In genomic region chr2:215141706-215142105, GRCh38 we compare ENCODE assay signal across 22 cellular contexts. TPM values are rescaled to one million over a fixed set of nuclear protein-coding genes. Genes with fewer than 3 reads are reported as not detected.
A peak's percentile ranks its signal among the peaks of the same experiment; 100 is the strongest.
DNase-seq lines count a peak whose midpoint lies in the region; ATAC-seq, FAIRE-seq and TF ChIP-seq lines count a peak whose summit lies in the region.
"Had no signal": no experiment of that assay in that cellular context is flagged by ENCODE, and none has a peak within 500 bp of the region (broad histone marks: within the 10 kb centered on the region; RNA-seq: fewer than 3 reads in every experiment).

No MANE protein-coding gene starts in this region.

- H3K36me3 ChIP-seq in GM12878 (ENCODE audit: control insufficient read depth in 2 of 2, insufficient read depth in 2 of 2, low read length in 1 of 2), result no peaks in the 10 kb centered on the region
- H3K36me3 ChIP-seq in keratinocyte (ENCODE audit: control insufficient read depth in 2 of 2, extremely low read depth in 1 of 2, insufficient read depth in 2 of 2, low read length in 2 of 2), result no peaks in the 10 kb centered on the region
- no peaks in the 10 kb centered on the region for H3K36me3 ChIP-seq in upper lobe of left lung
- H3K36me3 ChIP-seq: BLaER1 had no signal

- no peaks in the 10 kb centered on the region for H4K20me1 ChIP-seq in GM12878 (ENCODE audit: control insufficient read depth, insufficient read depth)
- H4K20me1 ChIP-seq in keratinocyte (ENCODE audit: control insufficient read depth, extremely low read depth, insufficient read depth, low read length), result no peaks in the 10 kb centered on the region
- H4K20me1 ChIP-seq: BLaER1 had no signal

- H3K4me3 ChIP-seq in GM12878, result no peak overlapping the region
- H3K4me3 ChIP-seq in keratinocyte (ENCODE audit: control insufficient read depth in 2 of 3, extremely low read depth in 1 of 3, insufficient read depth in 2 of 3, low read depth in 1 of 3, low read length in 3 of 3), result no peak overlapping the region
- no peak overlapping the region for H3K4me3 ChIP-seq in upper lobe of left lung
- H3K4me3 ChIP-seq: BLaER1, GM23338 had no signal

- no peaks in the 10 kb centered on the region for H3K9me1 ChIP-seq in keratinocyte (ENCODE audit: control insufficient read depth, extremely low read depth, insufficient read depth, low read length)

- RAD21 ChIA-PET in GM12878 (lab: Charles Lee; ENCODE audit: unreplicated experiment), result no interaction called here

- peak; percentile 30 for DNase-seq in ELR (ENCODE audit: low read depth)
- DNase-seq in GM12878 (ENCODE audit: low read depth, low spot score), result no peak
- DNase-seq in epithelial cell of prostate (ENCODE audit: low read depth, low spot score), result no peak
- DNase-seq in keratinocyte (ENCODE audit: low read depth, low spot score), result no peak
- no peak for DNase-seq in upper lobe of left lung
- DNase-seq in SHP77 treated with DMSO at 0.1 percent for 48 hours (lab: John Stamatoyannopoulos, UW), result no peak
- no peak for DNase-seq in iPS-NIHi11 (ENCODE audit: low spot score)
- DNase-seq: 8988T; CD4-positive, alpha-beta memory T cell; DMS153; DMS79; GF-D8; HFFc6 had no signal

- no peak for TF ChIP-seq RAD21 in GM12878 (IDR thresholded peaks at IDR 0.05; ENCODE audit: insufficient read depth, low read depth, low read length)

- H3K27me3 ChIP-seq in GM12878 (replicated peaks in 1 of 2; ENCODE audit: control insufficient read depth in 2 of 2, insufficient read depth in 2 of 2, low read length in 1 of 2) (no peaks in the 10 kb centered on the region), keratinocyte (ENCODE audit: control insufficient read depth, extremely low read depth, insufficient read depth, low read length) (no peaks in the 10 kb centered on the region), upper lobe of left lung (no peaks in the 10 kb centered on the region)
- H3K27me3 ChIP-seq: BLaER1 had no signal

- ATAC-seq in GM12878, result no peak
- no peak for ATAC-seq in upper lobe of left lung (ENCODE audit: low FRiP score in 2 of 2)
- ATAC-seq: GM23338, HCT116 had no signal

- 95% methylated on average over 2 of the region's 2 CpGs for WGBS in GM12878 (ENCODE audit: insufficient coverage, insufficient replicate concordance, low lambda C conversion rate, missing lambda C conversion rate)
- 92 to 93% methylated on average over 2 of the region's 2 CpGs for WGBS in upper lobe of left lung, 2 donors

- FAIRE-seq in GM12878 (lab: Jason Lieb, UNC) (no peak), keratinocyte (lab: Jason Lieb, UNC) (no peak)
- FAIRE-seq: GM19239, H54, HTR-8/SVneo had no signal

- dilution Hi-C loops in keratinocyte (cut with MboI; ENCODE audit: extremely low pct_ligation_motif_present, low sequenced_read_pairs), result no loop called here

- TF ChIP-seq POLR2A in GM12878 (IDR thresholded peaks at IDR 0.05; ENCODE audit: low read depth, low read length) (no peak), upper lobe of left lung (IDR thresholded peaks at IDR 0.05) (no peak)

- H3K9ac ChIP-seq in GM12878 (ENCODE audit: control insufficient read depth, insufficient read depth, low read length) (no peak overlapping the region), keratinocyte (ENCODE audit: control insufficient read depth, extremely low read depth, insufficient read depth, low read length) (no peak overlapping the region)
- H3K9ac ChIP-seq: BLaER1 had no signal

- no peaks in the 10 kb centered on the region; the same call in 1 of the 3 replicates for H3K9me3 ChIP-seq in GM12878 (replicated peaks; ENCODE audit: control insufficient read depth, insufficient read depth, low read length)
- H3K9me3 ChIP-seq in keratinocyte (ENCODE audit: control insufficient read depth, low read depth, low read length), result no peaks in the 10 kb centered on the region
- H3K9me3 ChIP-seq in upper lobe of left lung, result no peaks in the 10 kb centered on the region
- H3K9me3 ChIP-seq: BLaER1 had no signal

- SMC1A ChIA-PET in GM12878 (lab: Charles Lee; ENCODE audit: uncharacterized antibody, unreplicated experiment), result interaction anchor here (0.7 to 1.7 kb wide), 4 partner anchors 8 to 1207 kb away, joined by 3 to 6 read pairs (median 4); no protein-coding TSS in a partner anchor

- TF ChIP-seq EP300 in GM12878 (IDR thresholded peaks at IDR 0.05; ENCODE audit: borderline replicate concordance in 1 of 2, control insufficient read depth in 1 of 2, low read depth in 2 of 2, low read length in 2 of 2) (no peak), upper lobe of left lung (IDR thresholded peaks at IDR 0.05) (no peak)

- in situ Hi-C loops in GM12878 (cut with MboI), result no loop called here

- H3K4me2 ChIP-seq in GM12878 (ENCODE audit: control insufficient read depth, insufficient read depth) (no peak overlapping the region), keratinocyte (ENCODE audit: control insufficient read depth, extremely low read depth, insufficient read depth, low read depth, low read length) (no peak overlapping the region)
- H3K4me2 ChIP-seq: BLaER1, GM23338 had no signal

- intact Hi-C loops in GM12878 (cut with micrococcal nuclease; ENCODE audit: unreplicated experiment), result no loop called here

- H3K4me1 ChIP-seq in GM12878 (ENCODE audit: control insufficient read depth, insufficient read depth, low read length) (peaks cover 17% of the 10 kb centered on the region), keratinocyte (ENCODE audit: control insufficient read depth, extremely low read depth, insufficient read depth, low read length) (peaks cover 40% of the 10 kb centered on the region), upper lobe of left lung (peaks cover 0 to 5% (median 2%) of the 10 kb centered on the region in 4 donors)
- H3K4me1 ChIP-seq: BLaER1 had no signal

- H3K79me2 ChIP-seq in GM12878 (ENCODE audit: control insufficient read depth, insufficient read depth, low read length) (no peaks in the 10 kb centered on the region), keratinocyte (ENCODE audit: control insufficient read depth, insufficient read depth, low read length) (no peaks in the 10 kb centered on the region)

- no TSS peak for BruUV-seq in GM12878 (replicated peaks; lab: Mats Ljungman, UMichigan)

- H2AFZ ChIP-seq in GM12878 (ENCODE audit: control insufficient read depth, low read depth, low read length), result no peak overlapping the region
- H2AFZ ChIP-seq in keratinocyte (ENCODE audit: control insufficient read depth, low read length), result no peak overlapping the region
- H2AFZ ChIP-seq: GM23338 had no signal

- POLR2A ChIA-PET in GM12878 (lab: Charles Lee), result no interaction called here

- TF ChIP-seq CTCF in GM12878 (IDR thresholded peaks at IDR 0.05 in 2 of 3, conservative IDR thresholded peaks at IDR 0.05 in 1 of 3; ENCODE audit: control insufficient read depth in 2 of 3, extremely low read depth in 1 of 3, insufficient read depth in 1 of 3, low read depth in 3 of 3, low read length in 3 of 3) (no peak), keratinocyte (optimal IDR thresholded peaks at IDR 0.05 in 1 of 3, IDR thresholded peaks at IDR 0.05 in 1 of 3, conservative IDR thresholded peaks at IDR 0.05 in 1 of 3; ENCODE audit: extremely low read depth in 1 of 3, insufficient read depth in 2 of 3, low read length in 3 of 3) (no peak), upper lobe of left lung (IDR thresholded peaks at IDR 0.05) (no peak)

- CTCF ChIA-PET in GM12878 (lab: Yijun Ruan, JAX), result interaction anchor here (0.6 to 1.4 kb wide), 5 partner anchors 17 to 1547 kb away, joined by 3 to 4 read pairs (median 3); no protein-coding TSS in a partner anchor

- H3K27ac ChIP-seq in GM12878 (ENCODE audit: control insufficient read depth, insufficient read depth) (0 out of 2 replicates have a peak overlapping the region, but pooled peaks have one; percentile 0), epithelial cell of prostate (peak overlapping the region; percentile 99), keratinocyte (ENCODE audit: control insufficient read depth, insufficient read depth, low read length) (peak overlapping the region; percentile 86), upper lobe of left lung (no peak overlapping the region)
- H3K27ac ChIP-seq: BLaER1 had no signal

TF ChIP-seq in GM12878, 131 proteins besides CTCF, POLR2A, EP300 and RAD21 (continues in another document):
- no peak for TF ChIP-seq TCF7 (IDR thresholded peaks at IDR 0.05; ENCODE audit: borderline replicate concordance)
- no peak for TF ChIP-seq KLF5 (IDR thresholded peaks at IDR 0.05; ENCODE audit: partially characterized antibody)
- no peak for TF ChIP-seq SREBF1 (IDR thresholded peaks at IDR 0.05; ENCODE audit: low read length)
- no peak for TF ChIP-seq MEF2B (IDR thresholded peaks at IDR 0.05; ENCODE audit: partially characterized antibody, poor library complexity, severe bottlenecking)

RNA-seq across cellular contexts. Expression of gene ABCA12, which starts 3.3 kb away (rescaled TPM):
- 0.71 and 0.86 TPM in 2 replicates for total RNA-seq in GM12878 (2013; cell fraction: nucleolus; rRNA removed)
- total RNA-seq in GM12878 (2014; rRNA removed) (6.3 and 7.2 TPM in 2 replicates), GM12878 (2014; rRNA removed; fragmentation: Illumina TruSeq; extraction: Trizol) (7.5 and 8.4 TPM in 2 replicates), GM12878 (2021) (9.8 and 12.1 TPM in 2 replicates), upper lobe of left lung (under 1 TPM in 3 of 6 donors, not detected in 3; 0.03 to 0.44 (median 0.10) TPM)
- polyA plus RNA-seq in GM12878 (2011; ENCODE audit: low read depth), result 3.6 TPM
- polyA plus RNA-seq in GM12878 (2011; rRNA removed) (1.5 and 1.8 TPM in 2 replicates), GM12878 (2014; fragmentation: Illumina TruSeq; extraction: Trizol) (7.2 and 9.4 TPM in 2 replicates), GM12878 (2014; fragmentation: Nextera tagmentation; extraction: Ambion mirVana) (1 to 10 TPM; 1.2 TPM), GM12878 (2014; rRNA removed) (3.6 and 4.8 TPM in 2 replicates), GM12878 (2016; fragmentation: Nextera tagmentation; extraction: Ambion mirVana) (1 to 10 TPM; 5.7 to 7.8 TPM), keratinocyte (6.0 to 19.2 TPM (median 10.9 TPM) in 3 replicates)
- 0.85 and 1.1 TPM in 2 replicates for polyA plus RNA-seq in GM12878 (2011; cell fraction: cytosol; rRNA removed)
- polyA plus RNA-seq in GM12878 (2011; cell fraction: nucleus; rRNA removed), result 1.3 and 1.6 TPM in 2 replicates
- 3.8 and 8.4 TPM in 2 replicates for polyA plus RNA-seq in GM12878 (2012)
- polyA minus RNA-seq in GM12878 (2011; rRNA and poly(A)+ RNA removed), result 3.4 and 4.2 TPM in 2 replicates
- 1.1 and 1.3 TPM in 2 replicates for polyA minus RNA-seq in GM12878 (2011; cell fraction: cytosol; rRNA and poly(A)+ RNA removed)
- 2.3 and 2.4 TPM in 2 replicates for polyA minus RNA-seq in GM12878 (2011; cell fraction: nucleus; rRNA and poly(A)+ RNA removed)
- polyA plus RNA-seq in keratinocyte (2011; ENCODE audit: low read depth), result 26.0 TPM
- polyA plus RNA-seq in keratinocyte (2011; cell fraction: cytosol; rRNA removed), result 2.0 and 4.9 TPM in 2 replicates
- 18.8 and 28.4 TPM in 2 replicates for polyA plus RNA-seq in keratinocyte (2011; cell fraction: nucleus; rRNA removed)
- 5.3 and 41.1 TPM in 2 replicates for polyA plus RNA-seq in keratinocyte (2012; ENCODE audit: low replicate concordance)
- 8.4 to 47.3 TPM (median 33.6 TPM) in 3 replicates for polyA minus RNA-seq in keratinocyte
- 6.1 TPM for polyA minus RNA-seq in keratinocyte (2011; cell fraction: cytosol; rRNA and poly(A)+ RNA removed)
- polyA minus RNA-seq in keratinocyte (2011; cell fraction: nucleus; rRNA and poly(A)+ RNA removed), result 65.1 and 90.0 TPM in 2 replicates
- total RNA-seq: A673; CD4-positive, alpha-beta memory T cell; Daoy had no signal
- polyA plus RNA-seq: CD14-positive monocyte; CD4-positive, alpha-beta memory T cell had no signal

Comparison
In these comparisons a context has a peak if more than half of its experiments do, and no peak if none do; other contexts are left out.
1. H3K27ac ChIP-seq: peak in GM12878 (single experiment), epithelial cell of prostate (single experiment) and keratinocyte (single experiment); none in upper lobe of left lung (0 of 4).